Comparison of ENCODE assay signal across 10 cellular contexts in the genomic region with DNA sequence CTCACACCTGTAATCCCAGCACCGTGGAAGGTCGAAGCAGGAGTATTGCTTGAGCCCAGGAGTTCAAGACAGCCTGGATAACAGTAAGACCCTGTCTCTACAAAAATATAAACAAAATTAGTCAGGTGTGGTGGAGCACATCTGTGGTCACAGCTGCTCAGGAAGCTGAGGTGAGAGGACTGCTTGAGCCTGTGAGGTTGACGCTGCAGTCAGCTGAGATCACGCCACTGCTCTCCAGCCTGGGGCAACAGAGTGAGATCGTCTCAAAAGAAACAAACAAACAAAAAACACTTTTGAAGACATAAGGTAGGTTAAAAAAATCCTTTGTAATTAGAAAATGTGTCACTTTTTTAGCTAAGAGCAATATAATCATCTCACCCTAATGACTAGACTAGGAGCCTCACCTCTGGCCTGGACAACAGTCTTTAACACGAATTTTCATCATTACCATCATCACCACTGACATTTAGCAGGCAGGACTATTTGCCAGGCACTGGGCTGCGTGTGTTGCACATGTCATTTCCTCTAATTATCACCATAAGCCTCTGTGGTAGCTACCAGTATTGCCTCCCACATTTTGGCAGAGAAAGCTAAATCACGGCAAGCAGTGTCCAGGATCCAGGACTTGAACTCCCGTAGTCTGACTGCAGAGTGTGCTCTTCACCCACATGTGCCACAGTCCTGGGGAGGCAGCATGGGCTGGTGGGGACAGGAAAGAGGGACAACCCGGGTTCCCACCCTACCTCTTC. TPM values are rescaled to one million over a fixed set of nuclear protein-coding genes. Genes with fewer than 3 reads are reported as not detected.
DNase-seq lines count a peak whose midpoint lies in the region; ATAC-seq and TF ChIP-seq lines count a peak whose summit lies in the region.
"Had no signal": no experiment of that assay in that cellular context is flagged by ENCODE, and none has a peak within 500 bp of the region (broad histone marks: within the 10 kb centered on the region; RNA-seq: fewer than 3 reads in every experiment).

No MANE protein-coding gene starts in this region.

- DNase-seq in kidney epithelial cell (ENCODE audit: low read depth): peak; percentile 29
- DNase-seq in mesendoderm: no peak
- DNase-seq in activated effector memory CD4-positive, alpha-beta T cell treated with anti-CD3 and anti-CD28 coated beads, Interleukin-2, amount 50 U/mL, for 16 hours: no peak
- DNase-seq in H7: no peak
- DNase-seq in brain microvascular endothelial cell: no peak
- DNase-seq: GOT3, pancreas had no signal

- H2BK5ac ChIP-seq in mesendoderm (ENCODE audit: low read length): no peak overlapping the region

- ATAC-seq in GM19463 (IDR thresholded peaks at IDR 0.05; ENCODE audit: unreplicated experiment) (peak; percentile 96), HG03196 (IDR thresholded peaks at IDR 0.05; ENCODE audit: unreplicated experiment) (peak; percentile 93)

- H3K9ac ChIP-seq in mesendoderm (ENCODE audit: low read length): no peak overlapping the region

- no peaks in the 10 kb centered on the region for H3K79me2 ChIP-seq in mesendoderm (ENCODE audit: control insufficient read depth, insufficient read depth, low read length)

- H3K56ac ChIP-seq in mesendoderm (ENCODE audit: low read length): no peak overlapping the region

- H2BK15ac ChIP-seq in mesendoderm (replicated peaks; ENCODE audit: low read depth): no peak overlapping the region

- H4K8ac ChIP-seq in mesendoderm (ENCODE audit: low read depth, low read length): no peak overlapping the region

- TF ChIP-seq CTCF in GM12873 (IDR thresholded peaks at IDR 0.05; ENCODE audit: insufficient read depth, low read depth, low read length, missing control alignments) (peak; percentile 42), kidney epithelial cell (IDR thresholded peaks at IDR 0.05; ENCODE audit: insufficient read depth, low read length, poor library complexity, severe bottlenecking) (no peak), brain microvascular endothelial cell (IDR thresholded peaks at IDR 0.05; ENCODE audit: low read depth, low read length, missing control alignments) (no peak)

- H3K4me3 ChIP-seq in kidney epithelial cell (ENCODE audit: low read depth, low read length) (no peak overlapping the region), mesendoderm (ENCODE audit: low read length) (no peak overlapping the region), H7 (ENCODE audit: insufficient read depth, low read depth, low read length) (no peak overlapping the region), brain microvascular endothelial cell (ENCODE audit: low read depth, low read length) (no peak overlapping the region)
- H3K4me3 ChIP-seq: pancreas had no signal

- in situ Hi-C loops in brain microvascular endothelial cell (cut with HindIII; ENCODE audit: low pct_ligation_motif_present, low sequenced_read_pairs): no loop called here

- H3K27me3 ChIP-seq in kidney epithelial cell (ENCODE audit: control insufficient read depth, insufficient read depth, low read length): no peaks in the 10 kb centered on the region
- H3K27me3 ChIP-seq in mesendoderm (ENCODE audit: insufficient read depth, low read length, poor library complexity): no peaks in the 10 kb centered on the region
- no peaks in the 10 kb centered on the region for H3K27me3 ChIP-seq in H7 (ENCODE audit: control insufficient read depth, insufficient read depth, low read length)
- no peaks in the 10 kb centered on the region for H3K27me3 ChIP-seq in brain microvascular endothelial cell (replicated peaks)
- H3K27me3 ChIP-seq: pancreas had no signal

- H3K18ac ChIP-seq in mesendoderm (ENCODE audit: low read length): no peak overlapping the region

- H3K27ac ChIP-seq in mesendoderm (ENCODE audit: low read depth, low read length) (no peak overlapping the region), brain microvascular endothelial cell (no peak overlapping the region)
- H3K27ac ChIP-seq: pancreas had no signal

- no peak overlapping the region for H2BK120ac ChIP-seq in mesendoderm (ENCODE audit: low read depth, low read length)

- H3K23ac ChIP-seq in mesendoderm (ENCODE audit: low read length): no peak overlapping the region

- no peak overlapping the region for H3K4me2 ChIP-seq in mesendoderm (ENCODE audit: low read length)

- no peaks in the 10 kb centered on the region for H3K79me1 ChIP-seq in mesendoderm (ENCODE audit: low read length)

- no peaks in the 10 kb centered on the region for H3K4me1 ChIP-seq in mesendoderm (ENCODE audit: control insufficient read depth, low read depth, low read length)

- no peak overlapping the region for H4K5ac ChIP-seq in mesendoderm (ENCODE audit: low read length)

- WGBS in mesendoderm (ENCODE audit: extremely low coverage, insufficient coverage, low lambda C conversion rate): no CpG with 5 or more reads among the region's 10 CpGs

- no peak overlapping the region for H2AK5ac ChIP-seq in mesendoderm (ENCODE audit: low read length)

- H3K36me3 ChIP-seq in kidney epithelial cell (ENCODE audit: control insufficient read depth, insufficient read depth, low read length) (peaks cover 1% of the 10 kb centered on the region), mesendoderm (ENCODE audit: control insufficient read depth, insufficient read depth, low read length) (no peaks in the 10 kb centered on the region), H7 (replicated peaks; ENCODE audit: control insufficient read depth, insufficient read depth, low read length) (peaks cover 7% of the 10 kb centered on the region), brain microvascular endothelial cell (replicated peaks) (peaks cover 20% of the 10 kb centered on the region)

- no peak overlapping the region for H3K4ac ChIP-seq in mesendoderm (ENCODE audit: low read depth, low read length)

RNA-seq across cellular contexts. Expression of gene SYCP3, which starts 4.6 kb away (rescaled TPM):
- total RNA-seq in kidney epithelial cell: 0.07 TPM in 1 of 2 replicates, not detected in the other
- 0.08 TPM for polyA plus RNA-seq in mesendoderm (2013, experiment 1 of 2)
- polyA plus RNA-seq in mesendoderm (2013, experiment 2 of 2): 0.06 TPM
- not detected in 2 replicates for total RNA-seq in H7 (2014; rRNA removed; shearing (Covaris generic))

RNA-seq across cellular contexts. Expression of gene CHPT1, which starts 46.5 kb away (rescaled TPM):
- total RNA-seq in kidney epithelial cell: 10.3 and 16.1 TPM in 2 replicates
- 18.0 TPM for polyA plus RNA-seq in mesendoderm (2013, experiment 1 of 2)
- 18.1 TPM for polyA plus RNA-seq in mesendoderm (2013, experiment 2 of 2)
- total RNA-seq in H7 (2014; rRNA removed; shearing (Covaris generic)): 27.8 and 31.2 TPM in 2 replicates
